9 cellular contexts compared by ENCODE assay signal in genomic region chr10:89643812-89644690, GRCh38. TPM values are rescaled to one million over a fixed set of nuclear protein-coding genes. Genes with fewer than 3 reads are reported as not detected.
DNase-seq lines count a peak whose midpoint lies in the region; ATAC-seq, FAIRE-seq and TF ChIP-seq lines count a peak whose summit lies in the region.
"Had no signal": no experiment of that assay in that cellular context is flagged by ENCODE, and none has a peak within 500 bp of the region (broad histone marks: within the 10 kb centered on the region; RNA-seq: fewer than 3 reads in every experiment).

No MANE protein-coding gene starts in this region.

- peak overlapping the region; percentile 79 for H2BK5ac ChIP-seq in H1 (ENCODE audit: low read depth, low read length)

- peak; percentile 91 for ATAC-seq in CD8-positive, alpha-beta T cell
- ATAC-seq in GM19452 (IDR thresholded peaks at IDR 0.05; ENCODE audit: unreplicated experiment): peak; percentile 86
- peak; percentile 93 for ATAC-seq in HG03571 (IDR thresholded peaks at IDR 0.05; ENCODE audit: unreplicated experiment)
- peak; percentile 91 for ATAC-seq in activated CD8-positive, alpha-beta T cell treated with anti-CD3 and anti-CD28 coated beads for 36 hours

- H3K18ac ChIP-seq in H1 (ENCODE audit: extremely low read depth, low read length): peak overlapping the region; percentile 64

- peaks cover 13% of the 10 kb centered on the region for H3K27me3 Mint-ChIP-seq in CD8-positive, alpha-beta T cell (ENCODE audit: low read depth)
- peaks cover 14% of the 10 kb centered on the region for H3K27me3 Mint-ChIP-seq in activated CD8-positive, alpha-beta T cell treated with anti-CD3 and anti-CD28 coated beads for 36 hours

- POLR2A ChIA-PET in CD8-positive, alpha-beta T cell (lab: Charles Lee): interaction anchor here (0.6 to 1.0 kb wide), 4 partner anchors 57 to 392 kb away, joined by 3 to 7 read pairs (median 5); partner anchors contain the start of genes KIF20B and LIPA
- POLR2A ChIA-PET in activated CD8-positive, alpha-beta T cell treated with anti-CD3 and anti-CD28 coated beads for 36 hours (lab: Charles Lee): interaction anchor here (0.6 to 1.5 kb wide), 5 partner anchors 14 to 581 kb away, joined by 3 to 6 read pairs (median 3); partner anchors contain the start of gene KIF20B
- POLR2A ChIA-PET in H1 (lab: Charles Lee; ENCODE audit: partially characterized antibody): interaction anchor here (0.5 to 5.7 kb wide), 37 partner anchors 8 to 1541 kb away, joined by 3 to 79 read pairs (median 4); partner anchors contain the start of genes KIF20B and LIPA

- no peak overlapping the region for H2BK120ac ChIP-seq in H1 (replicated peaks; ENCODE audit: low read depth, low read length)

- FAIRE-seq in H1 (lab: Jason Lieb, UNC): peak; percentile 99

- H3K4me1 Mint-ChIP-seq in CD8-positive, alpha-beta T cell (ENCODE audit: low read depth): peaks cover 8% of the 10 kb centered on the region
- H3K4me1 Mint-ChIP-seq in activated CD8-positive, alpha-beta T cell treated with anti-CD3 and anti-CD28 coated beads for 36 hours (ENCODE audit: low read depth): peaks cover 6% of the 10 kb centered on the region

- H2AFZ ChIP-seq in H1 (ENCODE audit: low read length): 0 out of 2 replicates have a peak overlapping the region, but pooled peaks have one; percentile 14

- no peak overlapping the region for H3K27ac Mint-ChIP-seq in CD8-positive, alpha-beta T cell
- peak overlapping the region; percentile 27 for H3K27ac Mint-ChIP-seq in activated CD8-positive, alpha-beta T cell treated with anti-CD3 and anti-CD28 coated beads for 36 hours

- TF ChIP-seq EP300 in H1 (IDR thresholded peaks at IDR 0.05; ENCODE audit: borderline replicate concordance in 1 of 2, low read depth in 2 of 2, low read length in 2 of 2): no peak

- peak overlapping the region; percentile 88 for H4K5ac ChIP-seq in H1 (ENCODE audit: insufficient read length, low read depth, low read length)

- peak overlapping the region; percentile 85 to 97 (median 87) for H3K9ac ChIP-seq in H1 (replicated peaks in 1 of 4; ENCODE audit: extremely low read depth in 1 of 4, low read depth in 3 of 4, low read length in 3 of 4)

- CTCF ChIA-PET in CD8-positive, alpha-beta T cell (lab: Charles Lee): interaction anchor here (1.0 kb wide), 1 partner anchor 24 kb away, joined by 3 read pairs; no protein-coding TSS in a partner anchor
- CTCF ChIA-PET in activated CD8-positive, alpha-beta T cell treated with anti-CD3 and anti-CD28 coated beads for 36 hours (lab: Charles Lee): interaction anchor here (0.6 kb wide), 1 partner anchor 12 kb away, joined by 3 read pairs; no protein-coding TSS in a partner anchor
- CTCF ChIA-PET in H1 (lab: Charles Lee; ENCODE audit: partially characterized antibody): interaction anchor here (0.9 to 2.6 kb wide), 9 partner anchors 13 to 427 kb away, joined by 3 to 8 read pairs (median 3); partner anchors contain the start of gene KIF20B

- intact Hi-C loops in CD8-positive, alpha-beta T cell (cut with DNase I, micrococcal nuclease): loop anchor here (1.0 to 5.0 kb wide), 3 partner anchors 57 to 387 kb away; partner anchors contain the start of gene KIF20B (in 1 of the 2)
- intact Hi-C loops in activated CD8-positive, alpha-beta T cell treated with anti-CD3 and anti-CD28 coated beads for 36 hours (cut with micrococcal nuclease): no loop called here

- H3K9me3 ChIP-seq in CD8-positive, alpha-beta T cell (ENCODE audit: low read length): no peaks in the 10 kb centered on the region
- H3K9me3 ChIP-seq in H1 (ENCODE audit: insufficient read depth in 2 of 2, low read depth in 1 of 2, low read length in 1 of 2): no peaks in the 10 kb centered on the region

- peaks cover 0 to 6% of the 10 kb centered on the region in 2 experiments for H4K20me1 ChIP-seq in H1 (replicated peaks in 1 of 2; ENCODE audit: control insufficient read depth in 1 of 2, insufficient read depth in 2 of 2, low read length in 2 of 2)

- WGBS in H1 (ENCODE audit: extremely low coverage in 1 of 2, insufficient coverage in 1 of 2, insufficient read length in 1 of 2, insufficient replicate concordance in 2 of 2, low coverage in 1 of 2, low lambda C conversion rate in 2 of 2, missing lambda C conversion rate in 1 of 2), 2 experiments: 1% methylated on average over 46 of the region's 49 CpGs; no CpG with 5 or more reads in 1 of the 2 experiments

- H3K27me3 ChIP-seq in CD8-positive, alpha-beta T cell (ENCODE audit: insufficient read depth, low read length): no peaks in the 10 kb centered on the region
- H3K27me3 ChIP-seq in H1 (replicated peaks in 1 of 4; ENCODE audit: control insufficient read depth in 3 of 4, extremely low read depth in 1 of 4, insufficient read depth in 3 of 4, low read length in 3 of 4): no peaks in the 10 kb centered on the region

- no peak overlapping the region for H2BK15ac ChIP-seq in H1 (ENCODE audit: low read length)

- H4K8ac ChIP-seq in H1 (ENCODE audit: extremely low read depth, insufficient read depth, low read length): peak overlapping the region; percentile 74

- H3K27ac ChIP-seq in CD8-positive, alpha-beta T cell (ENCODE audit: low read depth, low read length): no peak overlapping the region
- peak overlapping the region; percentile 88 for H3K27ac ChIP-seq in H1 (ENCODE audit: low read depth, low read length)

- peak overlapping the region; percentile 90 for H3K56ac ChIP-seq in H1 (replicated peaks; ENCODE audit: insufficient read length, low read depth, low read length)

- peaks cover 5% of the 10 kb centered on the region; the same call in 1 of the 2 replicates for H3K23me2 ChIP-seq in H1 (ENCODE audit: low read depth, low read length)

- no peak overlapping the region for H3K14ac ChIP-seq in H1 (ENCODE audit: insufficient read length)

- no peak overlapping the region for H2BK20ac ChIP-seq in H1 (ENCODE audit: low read length)

- no peaks in the 10 kb centered on the region for H3K36me3 ChIP-seq in CD8-positive, alpha-beta T cell (ENCODE audit: insufficient read depth, low read length)
- no peaks in the 10 kb centered on the region; a peak in 1 of 8 replicates for H3K36me3 ChIP-seq in H1 (ENCODE audit: control insufficient read depth in 2 of 4, insufficient read depth in 4 of 4, low read length in 3 of 4)

- no peak overlapping the region for H2AK5ac ChIP-seq in H1 (ENCODE audit: low read depth, low read length)

- H3K4ac ChIP-seq in H1 (replicated peaks; ENCODE audit: insufficient read length, low read depth, low read length): peak overlapping the region; percentile 87

- peaks cover 3% of the 10 kb centered on the region for H3K79me1 ChIP-seq in H1 (ENCODE audit: low read depth, low read length)

- 0 out of 2 replicates have a peak overlapping the region, but pooled peaks have one; percentile 35 for H2BK12ac ChIP-seq in H1 (ENCODE audit: low read depth, low read length)

- H3K9me3 Mint-ChIP-seq in CD8-positive, alpha-beta T cell: no peaks in the 10 kb centered on the region
- H3K9me3 Mint-ChIP-seq in activated CD8-positive, alpha-beta T cell treated with anti-CD3 and anti-CD28 coated beads for 36 hours: no peaks in the 10 kb centered on the region
- H3K9me3 Mint-ChIP-seq: stimulated activated naive CD8-positive, alpha-beta T cell treated with anti-CD3 and anti-CD28 coated beads, Interleukin-15, Interleukin-2, amounts not matched to agents 100 ng/mL and 50 ng/mL, for 24 hours had no signal

- H3K4me3 ChIP-seq in CD8-positive, alpha-beta T cell (ENCODE audit: low read depth, low read length): peak overlapping the region; percentile 45
- peak overlapping the region; percentile 84 to 93 (median 90) for H3K4me3 ChIP-seq in H1 (ENCODE audit: extremely low read depth in 1 of 4, insufficient read depth in 2 of 4, low read depth in 3 of 4, low read length in 4 of 4)

- peaks cover 2% of the 10 kb centered on the region for H3K36me3 Mint-ChIP-seq in CD8-positive, alpha-beta T cell
- no peaks in the 10 kb centered on the region for H3K36me3 Mint-ChIP-seq in activated CD8-positive, alpha-beta T cell treated with anti-CD3 and anti-CD28 coated beads for 36 hours (ENCODE audit: low read depth)

- DNase-seq in CD8-positive, alpha-beta T cell: peak; percentile 25 to 64 (median 49)
- DNase-seq in NCI-H774 (lab: John Stamatoyannopoulos, UW) (peak; percentile 83), H1 (ENCODE audit: low read depth in 1 of 2, low spot score in 2 of 2) (peak; percentile 84 to 88), medulla oblongata (ENCODE audit: extremely low spot score) (peak; percentile 98)
- peak; percentile 86 for DNase-seq in activated CD8-positive, alpha-beta T cell treated with anti-CD3 and anti-CD28 coated beads for 36 hours
- DNase-seq in stimulated activated CD8-positive, alpha-beta memory T cell treated with anti-CD3 and anti-CD28 coated beads, Interleukin-12 subunit alpha, Interleukin-12 subunit beta, amount 100 ng/mL, for 1 hour (ENCODE audit: low read depth): peak; percentile 34

- peaks cover 9% of the 10 kb centered on the region for H3K4me1 ChIP-seq in CD8-positive, alpha-beta T cell (ENCODE audit: insufficient read depth, low read length)
- H3K4me1 ChIP-seq in H1 (replicated peaks in 1 of 4; ENCODE audit: control insufficient read depth in 3 of 4, insufficient read depth in 4 of 4, low read length in 3 of 4): peaks cover 2 to 13% (median 10%) of the 10 kb centered on the region in 4 experiments; a peak in 6 of 7 replicates

- H3K4me2 ChIP-seq in H1 (ENCODE audit: insufficient read depth in 1 of 2, low read depth in 2 of 2, low read length in 2 of 2): peak overlapping the region; percentile 87 to 91

- no peak for TF ChIP-seq CTCF in CD8-positive, alpha-beta T cell (IDR thresholded peaks at IDR 0.05)
- TF ChIP-seq CTCF in activated CD8-positive, alpha-beta T cell treated with anti-CD3 and anti-CD28 coated beads for 36 hours (IDR thresholded peaks at IDR 0.05): no peak
- TF ChIP-seq CTCF in H1 (IDR thresholded peaks at IDR 0.05; ENCODE audit: control extremely low read depth in 1 of 3, insufficient read depth in 1 of 3, low read depth in 1 of 3, low read length in 3 of 3): peak in 1 of 3 experiments; percentile 9; a peak in 1 of 4 replicates

- no peak overlapping the region for H3K23ac ChIP-seq in H1 (ENCODE audit: insufficient read length)

- H4K91ac ChIP-seq in H1 (replicated peaks; ENCODE audit: insufficient read length, low read length): peak overlapping the region; percentile 29

- peak; percentile 97 to 100 for TF ChIP-seq POLR2A in H1 (IDR thresholded peaks at IDR 0.05; ENCODE audit: control extremely low read depth in 1 of 2, low read depth in 2 of 2, low read length in 2 of 2)

- H3K4me3 Mint-ChIP-seq in CD8-positive, alpha-beta T cell: no peak overlapping the region
- H3K4me3 Mint-ChIP-seq in activated CD8-positive, alpha-beta T cell treated with anti-CD3 and anti-CD28 coated beads for 36 hours: no peak overlapping the region
- H3K4me3 Mint-ChIP-seq: stimulated activated naive CD8-positive, alpha-beta T cell treated with anti-CD3 and anti-CD28 coated beads, Interleukin-15, Interleukin-2, amounts not matched to agents 100 ng/mL and 50 ng/mL, for 24 hours had no signal

- H3K79me2 ChIP-seq in H1 (ENCODE audit: control insufficient read depth in 1 of 2, insufficient read depth in 2 of 2, low read length in 2 of 2): peaks cover 32 to 54% of the 10 kb centered on the region in 2 experiments

- TF ChIP-seq RAD21 in H1 (IDR thresholded peaks at IDR 0.05 in 1 of 2, conservative IDR thresholded peaks at IDR 0.05 in 1 of 2; ENCODE audit: low read depth in 2 of 2, low read length in 2 of 2): peak in 1 of 2 experiments; percentile 12; a peak in 1 of 4 replicates

RNA-seq across cellular contexts. Expression of gene PANK1, which starts 1.0 kb away (rescaled TPM):
- total RNA-seq in CD8-positive, alpha-beta T cell: under 1 TPM; 0.08 to 0.28 TPM
- total RNA-seq in activated CD8-positive, alpha-beta T cell treated with anti-CD3 and anti-CD28 coated beads for 36 hours: 1 to 10 TPM; 2.3 to 3.9 TPM
- 39.1 and 40.4 TPM in 2 replicates for total RNA-seq in H1 (2021; fragmentation: NEBNext Ultra II Directional; extraction: Animal tissue kit (Norgen Biotek cat#: 25700))
- 11.3 and 18.5 TPM in 2 replicates for polyA plus RNA-seq in H1 (2011; rRNA removed)
- polyA plus RNA-seq in H1 (2011; cell fraction: cytosol; rRNA removed): 18.1 TPM
- polyA plus RNA-seq in H1 (2011; cell fraction: nucleus; rRNA removed): 12.0 TPM
- 24.6 to 36.4 TPM (median 26.5 TPM) in 4 replicates for polyA plus RNA-seq in H1 (2012, experiment 1 of 2)
- polyA plus RNA-seq in H1 (2012, experiment 2 of 2): 5.1 TPM
- 22.6 TPM for polyA plus RNA-seq in H1 (2013, experiment 1 of 2)
- 22.8 TPM for polyA plus RNA-seq in H1 (2013, experiment 2 of 2)
- polyA minus RNA-seq in H1 (2011; rRNA and poly(A)+ RNA removed): 51.7 and 58.1 TPM in 2 replicates
- 15.3 TPM for polyA minus RNA-seq in H1 (2011; cell fraction: cytosol; rRNA and poly(A)+ RNA removed)
- 33.0 TPM for polyA minus RNA-seq in H1 (2011; cell fraction: nucleus; rRNA and poly(A)+ RNA removed)

RNA-seq across cellular contexts. Expression of gene KIF20B, which starts 57.3 kb away (rescaled TPM):
- 10 to 100 TPM; 23.1 to 26.3 TPM for total RNA-seq in CD8-positive, alpha-beta T cell
- 10 to 100 TPM; 58.1 to 63.2 TPM for total RNA-seq in activated CD8-positive, alpha-beta T cell treated with anti-CD3 and anti-CD28 coated beads for 36 hours
- 70.8 and 72.0 TPM in 2 replicates for total RNA-seq in H1 (2021; fragmentation: NEBNext Ultra II Directional; extraction: Animal tissue kit (Norgen Biotek cat#: 25700))
- polyA plus RNA-seq in H1 (2011; rRNA removed): 2.7 and 4.5 TPM in 2 replicates
- polyA plus RNA-seq in H1 (2011; cell fraction: cytosol; rRNA removed): 8.0 TPM
- 1.7 TPM for polyA plus RNA-seq in H1 (2011; cell fraction: nucleus; rRNA removed)
- 11.8 to 35.8 TPM (median 18.6 TPM) in 4 replicates for polyA plus RNA-seq in H1 (2012, experiment 1 of 2)
- polyA plus RNA-seq in H1 (2012, experiment 2 of 2): 1.00 TPM
- 38.6 TPM for polyA plus RNA-seq in H1 (2013, experiment 1 of 2)
- 36.9 TPM for polyA plus RNA-seq in H1 (2013, experiment 2 of 2)
- 28.4 and 42.7 TPM in 2 replicates for polyA minus RNA-seq in H1 (2011; rRNA and poly(A)+ RNA removed)
- 7.3 TPM for polyA minus RNA-seq in H1 (2011; cell fraction: cytosol; rRNA and poly(A)+ RNA removed)
- polyA minus RNA-seq in H1 (2011; cell fraction: nucleus; rRNA and poly(A)+ RNA removed): 23.9 TPM

Comparison
In these comparisons a context has a peak if more than half of its experiments do, and no peak if none do; other contexts are left out.
1. DNase-seq: peak in every context shown above with its lines; median percentile 98 in medulla oblongata; 86 in activated CD8-positive, alpha-beta T cell treated with anti-CD3 and anti-CD28 coated beads for 36 hours; 86 in H1; 83 in NCI-H774; 49 in CD8-positive, alpha-beta T cell; 34 in stimulated activated CD8-positive, alpha-beta memory T cell treated with anti-CD3 and anti-CD28 coated beads, Interleukin-12 subunit alpha, Interleukin-12 subunit beta, amount 100 ng/mL, for 1 hour.